ENCODE assay signal across 1 cellular context in the genomic region with DNA sequence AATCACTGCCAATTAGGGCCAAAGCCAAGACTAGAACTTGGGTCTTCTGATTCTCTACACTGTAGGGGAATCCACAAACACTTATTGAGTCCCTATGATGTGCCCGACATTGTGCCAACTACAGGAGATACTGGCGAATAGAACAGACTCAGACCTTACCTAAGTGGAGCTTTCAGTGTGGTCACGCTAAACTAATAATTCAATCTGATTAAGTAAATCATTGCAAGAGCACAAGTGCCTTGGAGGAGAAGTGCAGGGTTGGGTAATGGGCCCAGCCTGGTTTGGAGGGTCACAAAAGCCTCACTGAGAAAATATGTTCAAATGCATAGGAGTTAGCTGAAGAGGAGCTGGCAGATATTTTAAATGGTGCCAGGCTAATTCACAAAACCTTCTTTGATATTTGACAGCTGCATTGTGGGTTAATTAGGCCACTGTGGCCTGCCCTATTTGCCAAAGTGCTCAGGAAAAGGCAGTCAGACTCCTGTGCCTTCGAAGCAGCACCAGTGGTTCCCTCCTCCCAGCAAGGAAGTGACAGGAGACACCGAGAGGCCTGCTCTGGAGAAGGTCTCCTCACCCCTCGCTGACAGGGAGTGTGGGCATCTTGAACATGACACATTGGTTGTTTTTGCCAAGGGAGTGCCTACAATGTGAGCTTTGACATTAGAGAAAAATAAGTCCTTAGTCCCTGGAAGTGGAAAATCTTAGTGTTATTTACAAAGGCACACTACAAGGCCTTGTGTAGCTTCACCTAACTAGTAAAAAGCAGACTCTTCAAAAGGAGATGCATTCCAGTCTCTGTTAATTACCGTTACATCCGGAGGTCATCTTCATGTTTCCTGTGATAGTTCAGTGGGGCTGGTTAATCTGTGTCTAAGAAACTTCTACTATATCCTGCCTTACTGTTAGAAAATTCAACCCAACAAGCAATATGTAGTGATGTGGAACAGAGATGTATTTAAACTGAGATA.
TF ChIP-seq lines count a peak whose summit lies in the region.

No MANE protein-coding gene starts in this region.

TF ChIP-seq in endothelial cell of umbilical vein, 7 proteins besides CTCF, POLR2A, EP300 and RAD21:
- TF ChIP-seq POLR2AphosphoS5 (IDR thresholded peaks at IDR 0.05; ENCODE audit: insufficient read depth, low read depth, low read length): no peak
- no peak for TF ChIP-seq GATA2 (IDR thresholded peaks at IDR 0.05; ENCODE audit: insufficient read depth, insufficient read length, low read depth, low read length)
- TF ChIP-seq EZH2 (IDR thresholded peaks at IDR 0.05; ENCODE audit: borderline replicate concordance, low read depth, low read length, severe bottlenecking): no peak
- TF ChIP-seq FOS (IDR thresholded peaks at IDR 0.05; ENCODE audit: borderline replicate concordance, insufficient read depth, low read length): no peak
- no peak for TF ChIP-seq MAX (IDR thresholded peaks at IDR 0.05; ENCODE audit: insufficient read depth, insufficient read length)
- peak; percentile 9 for TF ChIP-seq JUN (IDR thresholded peaks at IDR 0.05; ENCODE audit: borderline replicate concordance, insufficient read depth, insufficient read length, low read depth)
- no peak for TF ChIP-seq MYC (IDR thresholded peaks at IDR 0.05; ENCODE audit: low read depth, low read length)
